In the genomic region with DNA sequence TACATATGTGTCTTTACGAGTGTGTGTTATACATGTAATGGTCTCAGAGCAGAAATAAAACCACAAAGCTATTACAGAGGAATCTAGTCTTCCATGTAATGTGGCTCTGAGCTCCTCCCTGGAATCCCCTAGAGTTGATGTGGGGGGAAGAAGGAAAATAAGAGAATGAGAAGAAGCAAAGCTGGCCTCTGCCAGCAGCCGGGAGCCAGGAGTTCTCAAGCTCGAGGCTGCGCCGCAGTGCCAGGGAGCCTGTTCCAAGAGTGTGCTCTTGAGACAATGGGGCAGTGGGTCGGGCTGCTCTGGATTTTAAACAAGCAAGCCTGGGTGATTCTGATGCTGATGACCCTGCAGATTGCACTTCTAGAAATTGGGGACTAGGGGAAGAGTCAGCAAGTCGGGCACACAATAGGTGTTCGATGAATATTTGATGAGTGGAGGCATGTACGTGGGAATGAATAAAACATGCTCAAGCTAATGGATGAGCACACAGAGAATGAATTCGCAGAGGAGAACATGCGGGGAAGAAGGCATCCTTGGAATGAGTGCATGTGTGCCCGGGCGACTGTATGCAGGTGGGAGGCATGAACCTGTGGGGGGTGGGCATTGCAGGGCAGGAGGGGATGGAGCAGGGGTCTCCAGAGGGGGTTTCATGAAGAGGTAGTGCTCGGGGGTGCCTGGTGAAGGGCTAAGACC, we compare ENCODE assay signal across 24 cellular contexts.
DNase-seq lines count a peak whose midpoint lies in the region; ATAC-seq and TF ChIP-seq lines count a peak whose summit lies in the region.
"Had no signal": no experiment of that assay in that cellular context is flagged by ENCODE, and none has a peak within 500 bp of the region (broad histone marks: within the 10 kb centered on the region; RNA-seq: fewer than 3 reads in every experiment).

No MANE protein-coding gene starts in this region.

- H3K9ac ChIP-seq in GM23248, result no peak overlapping the region
- no peak overlapping the region for H3K9ac ChIP-seq in mammary epithelial cell (ENCODE audit: insufficient read depth, low read length)
- H3K9ac ChIP-seq: KMS-11 had no signal

- ATAC-seq in left lung (peak; percentile 10), sciatic nerve (peak; percentile 15)
- ATAC-seq: HCT116; heart right ventricle; pancreas; stimulated activated naive CD8-positive, alpha-beta T cell treated with anti-CD3 and anti-CD28 coated beads, Interleukin-15, Interleukin-2, amounts not matched to agents 100 U/mL and 50 U/mL, for 24 hours had no signal

- CTCF ChIA-PET in mammary epithelial cell (lab: Charles Lee; ENCODE audit: low non-redundant PET), result no interaction called here

- no TSS peak for BruUV-seq in mammary epithelial cell (replicated peaks; lab: Mats Ljungman, UMichigan)

- H2AFZ ChIP-seq in GM23248 (no peak overlapping the region), mammary epithelial cell (ENCODE audit: low read depth, low read length) (no peak overlapping the region)

- 0 out of 2 replicates have a peak, but pooled peaks cover 6% of the 10 kb centered on the region for H3F3A ChIP-seq in GM23248 (ENCODE audit: insufficient read depth)

- TF ChIP-seq CTCF in mammary epithelial cell (conservative IDR thresholded peaks at IDR 0.05 in 1 of 2, IDR thresholded peaks at IDR 0.05 in 1 of 2; ENCODE audit: extremely low read depth in 1 of 2, insufficient read depth in 1 of 2, low read depth in 1 of 2, low read length in 2 of 2), result no peak
- no peak for TF ChIP-seq CTCF in left lung (IDR thresholded peaks at IDR 0.05)
- no peak for TF ChIP-seq CTCF in testis (IDR thresholded peaks at IDR 0.05)

- H3K4me1 ChIP-seq in GM23248 (ENCODE audit: insufficient read depth), result peaks cover 44% of the 10 kb centered on the region
- peaks cover 50% of the 10 kb centered on the region for H3K4me1 ChIP-seq in mammary epithelial cell (ENCODE audit: insufficient read depth, low read length)
- H3K4me1 ChIP-seq in left lung, result peaks cover 7 to 24% of the 10 kb centered on the region in 2 donors
- H3K4me1 ChIP-seq in testis, result no peaks in the 10 kb centered on the region

- in situ Hi-C loops in GM23248 (cut with MboI) (no loop called here), mammary epithelial cell (cut with MboI; ENCODE audit: low sequenced_read_pairs in 2 of 2) (no loop called here)

- dilution Hi-C loops in mammary epithelial cell (cut with HindIII; ENCODE audit: low sequenced_read_pairs), result no loop called here

- H3K9me2 ChIP-seq in GM23248 (ENCODE audit: insufficient read depth), result no peaks in the 10 kb centered on the region

- H4K20me1 ChIP-seq in GM23248 (ENCODE audit: insufficient read depth) (no peaks in the 10 kb centered on the region), mammary epithelial cell (ENCODE audit: insufficient read depth, low read length) (no peaks in the 10 kb centered on the region)

- 45 to 47% methylated on average over 14 of the region's 14 CpGs for WGBS in GM23248 (ENCODE audit: low coverage in 1 of 2, low lambda C conversion rate in 2 of 2, missing lambda C conversion rate in 2 of 2), 2 experiments
- WGBS in mammary epithelial cell (ENCODE audit: low coverage, missing lambda C conversion rate), result 24% methylated on average over 12 of the region's 14 CpGs
- 67 to 87% methylated on average over 14 of the region's 14 CpGs for WGBS in testis, 2 donors

- peak; percentile 37 for DNase-seq in GM23248
- DNase-seq in mammary epithelial cell, result no peak
- DNase-seq in left lung, result no peak
- no peak for DNase-seq in sciatic nerve (ENCODE audit: low spot score)
- DNase-seq in NCI-H1417 (lab: John Stamatoyannopoulos, UW), result no peak
- DNase-seq in NCI-H2227 treated with DMSO at 0.1 percent for 48 hours (lab: John Stamatoyannopoulos, UW), result no peak
- DNase-seq in testis, result no peak
- no peak for DNase-seq in activated naive CD4-positive, alpha-beta T cell (lab: John Stamatoyannopoulos, UW)
- DNase-seq: activated naive CD4-positive, alpha-beta T cell treated with anti-CD3 and anti-CD28 coated beads, Interleukin-2, amount 10 ng/mL, durations not matched to agents 7 days and 5 days; activated T-cell treated with anti-CD3 and anti-CD28 coated beads, Interleukin-2, amount 50 U/mL, for 24 hours; aorta; DMS79 treated with DMSO at 0.1 percent for 48 hours; effector memory CD4-positive, alpha-beta T cell; heart right ventricle; NCI-H2029 treated with DMSO at 0.1 percent for 48 hours; NCI-H510A; NK-92 treated with Interleukin-12 subunit alpha and Interleukin-12 subunit beta, amount 100 ng/mL, for 24 hours; pancreas; stimulated activated CD4-positive, alpha-beta T cell treated with anti-CD3 and anti-CD28 coated beads, Interleukin-1b, Interleukin-23, amount 100 ng/mL, for 48 hours; stimulated activated naive CD8-positive, alpha-beta T cell treated with anti-CD3 and anti-CD28 coated beads, Interleukin-15, Interleukin-2, amounts not matched to agents 100 U/mL and 50 U/mL, for 24 hours; T-helper 9 cell had no signal

- H3K27me3 ChIP-seq in GM23248 (replicated peaks; ENCODE audit: insufficient read depth), result no peaks in the 10 kb centered on the region
- no peaks in the 10 kb centered on the region for H3K27me3 ChIP-seq in mammary epithelial cell (ENCODE audit: insufficient read depth, low read length)
- H3K27me3 ChIP-seq in left lung, result no peaks in the 10 kb centered on the region
- H3K27me3 ChIP-seq in testis, result no peaks in the 10 kb centered on the region
- H3K27me3 ChIP-seq: heart right ventricle, pancreas had no signal

- intact Hi-C loops in mammary epithelial cell (cut with micrococcal nuclease) (loop anchor here (5.0 kb wide), 1 partner anchor 32 kb away; no protein-coding TSS in a partner anchor), left lung (cut with DNase I) (no loop called here), sciatic nerve (cut with DNase I) (no loop called here), testis (cut with DNase I; ENCODE audit: low total_unique reads) (no loop called here)

- H3K36me3 ChIP-seq in GM23248 (ENCODE audit: low read depth) (no peaks in the 10 kb centered on the region), mammary epithelial cell (ENCODE audit: insufficient read depth, low read length) (no peaks in the 10 kb centered on the region), left lung (peaks cover 0 to 7% of the 10 kb centered on the region in 2 donors), testis (ENCODE audit: low read depth, missing control alignments) (no peaks in the 10 kb centered on the region)
- H3K36me3 ChIP-seq: pancreas had no signal

- H3K4me2 ChIP-seq in GM23248 (ENCODE audit: unreplicated experiment) (no peak overlapping the region), mammary epithelial cell (ENCODE audit: insufficient read depth, low read depth, low read length) (peak overlapping the region; percentile 17)
- H3K4me2 ChIP-seq: KMS-11 had no signal

- H3K4me3 ChIP-seq in GM23248 (no peak overlapping the region), mammary epithelial cell (replicated peaks in 1 of 3; ENCODE audit: insufficient read depth in 1 of 3, low read depth in 2 of 3, low read length in 3 of 3) (no peak overlapping the region), left lung (no peak overlapping the region), testis (no peak overlapping the region)
- H3K4me3 ChIP-seq: heart right ventricle, pancreas, SK-N-MC had no signal

- TF ChIP-seq POLR2A in testis (IDR thresholded peaks at IDR 0.05), result no peak

- H3K9me3 ChIP-seq in GM23248 (ENCODE audit: low read depth), result no peaks in the 10 kb centered on the region
- H3K9me3 ChIP-seq in mammary epithelial cell (replicated peaks; ENCODE audit: insufficient read depth, low read length), result no peaks in the 10 kb centered on the region
- H3K9me3 ChIP-seq in left lung, result no peaks in the 10 kb centered on the region
- no peaks in the 10 kb centered on the region for H3K9me3 ChIP-seq in testis
- H3K9me3 ChIP-seq: heart right ventricle, pancreas had no signal

- H3K27ac ChIP-seq in GM23248 (no peak overlapping the region), mammary epithelial cell (ENCODE audit: insufficient read depth, low read depth, low read length) (peak overlapping the region; percentile 13), left lung (no peak overlapping the region), testis (no peak overlapping the region)
- H3K27ac ChIP-seq: heart right ventricle, KMS-11, pancreas, SK-N-MC had no signal

- H3K79me2 ChIP-seq in GM23248 (ENCODE audit: insufficient read depth) (peaks cover 78% of the 10 kb centered on the region), mammary epithelial cell (ENCODE audit: insufficient read depth, low read length) (peaks cover 98% of the 10 kb centered on the region)
